Comparison of ENCODE assay signal across 23 cellular contexts in genomic region chr18:61785588-61785987, GRCh38.
"Had no signal": no experiment of that assay in that cellular context is flagged by ENCODE, and none has a peak within 500 bp of the region (broad histone marks: within the 10 kb centered on the region; RNA-seq: fewer than 3 reads in every experiment).

No MANE protein-coding gene starts in this region.

- H3K4me3 ChIP-seq: esophagus muscularis mucosa, gastroesophageal sphincter, heart left ventricle, hepatocyte, left lung, neural progenitor cell, right atrium auricular region, thoracic aorta, tibial nerve, upper lobe of left lung had no signal

- H3K36me3 ChIP-seq: esophagus muscularis mucosa, gastroesophageal sphincter, heart left ventricle, left lung, neural progenitor cell, right atrium auricular region, thoracic aorta, tibial nerve, upper lobe of left lung had no signal

- DNase-seq: effector CD8-positive, alpha-beta T cell; endodermal cell; foreskin fibroblast; heart left ventricle; left cardiac atrium; left lung; mesendoderm; midbrain; naive thymus-derived CD4-positive, alpha-beta T cell; stimulated activated CD4-positive, alpha-beta T cell treated with anti-CD3 and anti-CD28 coated beads, Interleukin-4, amount 100 ng/mL, for 4 hours; stimulated activated naive CD8-positive, alpha-beta T cell treated with anti-CD3 and anti-CD28 coated beads, Interleukin-15, Interleukin-2, amounts not matched to agents 100 U/mL and 50 U/mL, for 24 hours; substantia nigra; upper lobe of left lung had no signal

- H3K27me3 ChIP-seq: esophagus muscularis mucosa, gastroesophageal sphincter, heart left ventricle, hepatocyte, left lung, neural progenitor cell, right atrium auricular region, tibial nerve, upper lobe of left lung had no signal

- FAIRE-seq: urothelium cell line had no signal

- H3K4me1 ChIP-seq: esophagus muscularis mucosa, gastroesophageal sphincter, heart left ventricle, left lung, parathyroid adenoma, right atrium auricular region, tibial nerve, upper lobe of left lung had no signal

- H3K27ac ChIP-seq: epithelial cell of prostate, esophagus muscularis mucosa, gastroesophageal sphincter, heart left ventricle, hepatocyte, left lung, neural progenitor cell, parathyroid adenoma, right atrium auricular region, thoracic aorta, tibial nerve, upper lobe of left lung had no signal
